15 cellular contexts compared by ENCODE assay signal in the genomic region with DNA sequence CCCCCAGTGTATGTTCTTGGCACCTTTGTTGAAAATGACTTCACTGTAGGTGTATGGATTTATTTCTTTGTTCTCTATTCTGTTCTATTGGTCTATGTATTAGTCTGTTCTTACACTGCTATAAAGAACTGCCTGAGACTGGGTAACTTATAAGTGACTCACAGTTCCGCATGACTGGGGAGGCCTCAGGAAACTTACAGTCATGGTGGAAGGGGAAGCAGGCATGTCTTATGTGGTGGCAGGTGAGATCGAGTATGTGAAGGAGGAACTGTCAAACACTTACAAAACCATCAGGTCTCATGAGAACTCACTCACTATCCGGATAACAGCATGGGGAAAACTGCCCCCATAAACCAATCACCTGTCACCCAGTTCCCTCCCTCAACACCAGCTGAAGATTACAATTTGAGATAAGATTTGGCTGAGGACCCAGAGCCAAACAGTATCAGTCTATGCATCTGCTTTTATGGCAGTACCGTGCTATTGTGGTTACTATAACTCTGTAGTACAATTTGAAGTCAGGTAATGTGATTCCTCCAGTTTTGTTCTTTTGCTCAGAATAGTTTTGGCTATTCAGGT.
DNase-seq lines count a peak whose midpoint lies in the region; ATAC-seq, FAIRE-seq and TF ChIP-seq lines count a peak whose summit lies in the region.
"Had no signal": no experiment of that assay in that cellular context is flagged by ENCODE, and none has a peak within 500 bp of the region (broad histone marks: within the 10 kb centered on the region; RNA-seq: fewer than 3 reads in every experiment).

No MANE protein-coding gene starts in this region.

- H3K27me3 ChIP-seq in GM12878 (replicated peaks in 1 of 2; ENCODE audit: control insufficient read depth in 2 of 2, insufficient read depth in 2 of 2, low read length in 1 of 2) (no peaks in the 10 kb centered on the region), WERI-Rb-1 (ENCODE audit: insufficient read depth, low read depth, severe bottlenecking) (no peaks in the 10 kb centered on the region)

- H3K36me3 ChIP-seq in GM12878 (ENCODE audit: control insufficient read depth in 2 of 2, insufficient read depth in 2 of 2, low read length in 1 of 2) (no peaks in the 10 kb centered on the region), WERI-Rb-1 (no peaks in the 10 kb centered on the region)
- H3K36me3 ChIP-seq: HAP-1 had no signal

- FAIRE-seq in GM12878 (lab: Jason Lieb, UNC): no peak
- FAIRE-seq: A204.1, GM19239, H1 had no signal

- CTCF ChIA-PET in GM12878 (lab: Yijun Ruan, JAX): no interaction called here
- CTCF ChIA-PET in T-cell (lab: Charles Lee): no interaction called here

- H3K4me1 Mint-ChIP-seq in memory B cell (peaks cover 10% of the 10 kb centered on the region), T-cell (no peaks in the 10 kb centered on the region)
- H3K4me1 Mint-ChIP-seq: CD8-positive, alpha-beta memory T cell had no signal

- H3K4me3 Mint-ChIP-seq in memory B cell (no peak overlapping the region), T-cell (no peak overlapping the region)
- H3K4me3 Mint-ChIP-seq: CD8-positive, alpha-beta memory T cell had no signal

- in situ Hi-C loops in GM12878 (cut with MboI): no loop called here

- intact Hi-C loops in GM12878 (cut with micrococcal nuclease; ENCODE audit: unreplicated experiment): no loop called here

- H3K4me3 ChIP-seq in GM12878: no peak overlapping the region
- no peak overlapping the region for H3K4me3 ChIP-seq in WERI-Rb-1 (ENCODE audit: low read depth, low read length)
- H3K4me3 ChIP-seq: HAP-1 had no signal

- no peak overlapping the region for H2AFZ ChIP-seq in GM12878 (ENCODE audit: control insufficient read depth, low read depth, low read length)

- no peaks in the 10 kb centered on the region for H3K9me3 ChIP-seq in GM12878 (replicated peaks; ENCODE audit: control insufficient read depth, insufficient read depth, low read length)
- H3K9me3 ChIP-seq in WERI-Rb-1 (ENCODE audit: severe bottlenecking): no peaks in the 10 kb centered on the region
- H3K9me3 ChIP-seq: HAP-1 had no signal

- TF ChIP-seq RAD21 in GM12878 (IDR thresholded peaks at IDR 0.05; ENCODE audit: insufficient read depth, low read depth, low read length): no peak

- TF ChIP-seq CTCF in GM12878 (IDR thresholded peaks at IDR 0.05 in 2 of 3, conservative IDR thresholded peaks at IDR 0.05 in 1 of 3; ENCODE audit: control insufficient read depth in 2 of 3, extremely low read depth in 1 of 3, insufficient read depth in 1 of 3, low read depth in 3 of 3, low read length in 3 of 3) (no peak), WERI-Rb-1 (IDR thresholded peaks at IDR 0.05; ENCODE audit: low read depth, low read length) (no peak)

- DNase-seq in GM12878 (ENCODE audit: low read depth, low spot score) (no peak), memory B cell (ENCODE audit: low spot score in 2 of 2) (no peak), WERI-Rb-1 (no peak), T-cell (no peak), SHP77 treated with DMSO at 0.1 percent for 48 hours (lab: John Stamatoyannopoulos, UW) (no peak)
- DNase-seq: Caco-2; CD8-positive, alpha-beta memory T cell; DND-41; KG1 had no signal

- SMC1A ChIA-PET in GM12878 (lab: Charles Lee; ENCODE audit: uncharacterized antibody, unreplicated experiment): no interaction called here

- no peak overlapping the region for H3K9ac ChIP-seq in GM12878 (ENCODE audit: control insufficient read depth, insufficient read depth, low read length)

- no peak for TF ChIP-seq EP300 in GM12878 (IDR thresholded peaks at IDR 0.05; ENCODE audit: borderline replicate concordance in 1 of 2, control insufficient read depth in 1 of 2, low read depth in 2 of 2, low read length in 2 of 2)

- H3K27ac ChIP-seq in GM12878 (ENCODE audit: control insufficient read depth, insufficient read depth) (no peak overlapping the region), WERI-Rb-1 (no peak overlapping the region)

- BruUV-seq in GM12878 (replicated peaks; lab: Mats Ljungman, UMichigan): no TSS peak

- TF ChIP-seq POLR2A in GM12878 (IDR thresholded peaks at IDR 0.05; ENCODE audit: low read depth, low read length): no peak

- H3K36me3 Mint-ChIP-seq in memory B cell (no peaks in the 10 kb centered on the region), T-cell (no peaks in the 10 kb centered on the region)
- H3K36me3 Mint-ChIP-seq: CD8-positive, alpha-beta memory T cell had no signal

- no peaks in the 10 kb centered on the region for H4K20me1 ChIP-seq in GM12878 (ENCODE audit: control insufficient read depth, insufficient read depth)

- H3K27me3 Mint-ChIP-seq in memory B cell: peaks cover 1% of the 10 kb centered on the region
- no peaks in the 10 kb centered on the region for H3K27me3 Mint-ChIP-seq in T-cell
- H3K27me3 Mint-ChIP-seq: CD8-positive, alpha-beta memory T cell had no signal

- no peaks in the 10 kb centered on the region for H3K4me1 ChIP-seq in GM12878 (ENCODE audit: control insufficient read depth, insufficient read depth, low read length)
- H3K4me1 ChIP-seq: HAP-1 had no signal

- 2% methylated on average over 4 of the region's 4 CpGs for WGBS in GM12878 (ENCODE audit: insufficient coverage, insufficient replicate concordance, low lambda C conversion rate, missing lambda C conversion rate)

- RAD21 ChIA-PET in GM12878 (lab: Charles Lee; ENCODE audit: unreplicated experiment): no interaction called here

- peak; percentile 41 for ATAC-seq in HG03378 (IDR thresholded peaks at IDR 0.05; ENCODE audit: unreplicated experiment)
- peak; percentile 42; the same call in 1 of the 3 replicates for ATAC-seq in GM12878
- peak; percentile 62 for ATAC-seq in memory B cell (ENCODE audit: low read depth)
- no peak for ATAC-seq in HG02610 (IDR thresholded peaks at IDR 0.05; ENCODE audit: unreplicated experiment)
- ATAC-seq in T-cell (replicated peaks in 1 of 4): no peak

- H3K27ac Mint-ChIP-seq in memory B cell: no peak overlapping the region
- H3K27ac Mint-ChIP-seq in T-cell: no peak overlapping the region
- H3K27ac Mint-ChIP-seq: CD8-positive, alpha-beta memory T cell had no signal

- H3K9me3 Mint-ChIP-seq in memory B cell: peaks cover 3% of the 10 kb centered on the region
- H3K9me3 Mint-ChIP-seq in T-cell: peaks cover 16 to 49% (median 37%) of the 10 kb centered on the region in 3 donors

- POLR2A ChIA-PET in GM12878 (lab: Charles Lee) (no interaction called here), T-cell (lab: Charles Lee) (no interaction called here)

- H3K79me2 ChIP-seq in GM12878 (ENCODE audit: control insufficient read depth, insufficient read depth, low read length): no peaks in the 10 kb centered on the region

- no peak overlapping the region for H3K4me2 ChIP-seq in GM12878 (ENCODE audit: control insufficient read depth, insufficient read depth)

TF ChIP-seq in GM12878, 131 proteins besides CTCF, POLR2A, EP300 and RAD21 (continues in another document):
- TF ChIP-seq NFYA (IDR thresholded peaks at IDR 0.05; ENCODE audit: borderline replicate concordance, low read depth, low read length) (no peak), KDM1A (IDR thresholded peaks at IDR 0.05; ENCODE audit: borderline replicate concordance) (no peak), BCL11A (IDR thresholded peaks at IDR 0.05; ENCODE audit: low read depth, low read length) (no peak), FOXM1 (IDR thresholded peaks at IDR 0.05; ENCODE audit: low read depth, low read length) (no peak), HDGF (IDR thresholded peaks at IDR 0.05) (no peak), BCL3 (IDR thresholded peaks at IDR 0.05; ENCODE audit: borderline replicate concordance, insufficient read depth, low read depth, low read length, poor library complexity, severe bottlenecking) (no peak), TCF3 (IDR thresholded peaks at IDR 0.05; ENCODE audit: borderline replicate concordance, insufficient read depth, low read depth, low read length) (no peak), JUND (IDR thresholded peaks at IDR 0.05; ENCODE audit: low read depth, low read length) (no peak), TARDBP (IDR thresholded peaks at IDR 0.05; ENCODE audit: borderline replicate concordance) (no peak), HDAC2 (IDR thresholded peaks at IDR 0.05) (no peak), NFIC (IDR thresholded peaks at IDR 0.05; ENCODE audit: low read depth, low read length) (no peak), LARP7 (IDR thresholded peaks at IDR 0.05) (no peak), SIX5 (IDR thresholded peaks at IDR 0.05; ENCODE audit: low read depth, low read length, severe bottlenecking) (no peak)
- TF ChIP-seq, protein P1, sequence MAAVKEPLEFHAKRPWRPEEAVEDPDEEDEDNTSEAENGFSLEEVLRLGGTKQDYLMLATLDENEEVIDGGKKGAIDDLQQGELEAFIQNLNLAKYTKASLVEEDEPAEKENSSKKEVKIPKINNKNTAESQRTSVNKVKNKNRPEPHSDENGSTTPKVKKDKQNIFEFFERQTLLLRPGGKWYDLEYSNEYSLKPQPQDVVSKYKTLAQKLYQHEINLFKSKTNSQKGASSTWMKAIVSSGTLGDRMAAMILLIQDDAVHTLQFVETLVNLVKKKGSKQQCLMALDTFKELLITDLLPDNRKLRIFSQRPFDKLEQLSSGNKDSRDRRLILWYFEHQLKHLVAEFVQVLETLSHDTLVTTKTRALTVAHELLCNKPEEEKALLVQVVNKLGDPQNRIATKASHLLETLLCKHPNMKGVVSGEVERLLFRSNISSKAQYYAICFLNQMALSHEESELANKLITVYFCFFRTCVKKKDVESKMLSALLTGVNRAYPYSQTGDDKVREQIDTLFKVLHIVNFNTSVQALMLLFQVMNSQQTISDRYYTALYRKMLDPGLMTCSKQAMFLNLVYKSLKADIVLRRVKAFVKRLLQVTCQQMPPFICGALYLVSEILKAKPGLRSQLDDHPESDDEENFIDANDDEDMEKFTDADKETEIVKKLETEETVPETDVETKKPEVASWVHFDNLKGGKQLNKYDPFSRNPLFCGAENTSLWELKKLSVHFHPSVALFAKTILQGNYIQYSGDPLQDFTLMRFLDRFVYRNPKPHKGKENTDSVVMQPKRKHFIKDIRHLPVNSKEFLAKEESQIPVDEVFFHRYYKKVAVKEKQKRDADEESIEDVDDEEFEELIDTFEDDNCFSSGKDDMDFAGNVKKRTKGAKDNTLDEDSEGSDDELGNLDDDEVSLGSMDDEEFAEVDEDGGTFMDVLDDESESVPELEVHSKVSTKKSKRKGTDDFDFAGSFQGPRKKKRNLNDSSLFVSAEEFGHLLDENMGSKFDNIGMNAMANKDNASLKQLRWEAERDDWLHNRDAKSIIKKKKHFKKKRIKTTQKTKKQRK (IDR thresholded peaks at IDR 0.05; ENCODE audit: low read depth, low read length): no peak

Comparison
In these comparisons a context has a peak if more than half of its experiments do, and no peak if none do; other contexts are left out.
1. ATAC-seq: peak in HG03378 (single experiment), GM12878 (single experiment) and memory B cell (single experiment); none in HG02610 (single experiment) and T-cell (0 of 4).